Comparison of ENCODE assay signal across 1 cellular context in the genomic region with DNA sequence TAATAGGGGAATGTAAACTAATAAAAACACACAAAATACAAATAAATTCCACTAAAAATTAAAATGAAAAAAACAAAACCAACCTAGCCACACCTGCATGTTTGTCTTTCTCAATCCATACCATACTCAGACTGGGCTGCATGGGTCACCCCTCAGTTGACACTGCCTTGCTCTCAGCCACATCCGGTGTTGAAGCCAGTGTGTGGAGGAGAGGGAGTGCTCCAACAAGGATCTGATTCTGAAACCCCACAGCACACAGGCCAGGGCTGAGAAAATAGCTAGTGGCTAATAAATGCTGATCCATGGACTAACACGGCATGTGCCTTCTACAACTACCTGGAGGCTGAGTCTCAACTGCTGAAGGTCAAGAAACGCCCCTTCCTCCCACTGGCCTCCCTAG.
TF ChIP-seq lines count a peak whose summit lies in the region.

No MANE protein-coding gene starts in this region.

TF ChIP-seq in GM12878, 131 proteins besides CTCF, POLR2A, EP300 and RAD21 (continued from another document):
- TF ChIP-seq, protein P1, sequence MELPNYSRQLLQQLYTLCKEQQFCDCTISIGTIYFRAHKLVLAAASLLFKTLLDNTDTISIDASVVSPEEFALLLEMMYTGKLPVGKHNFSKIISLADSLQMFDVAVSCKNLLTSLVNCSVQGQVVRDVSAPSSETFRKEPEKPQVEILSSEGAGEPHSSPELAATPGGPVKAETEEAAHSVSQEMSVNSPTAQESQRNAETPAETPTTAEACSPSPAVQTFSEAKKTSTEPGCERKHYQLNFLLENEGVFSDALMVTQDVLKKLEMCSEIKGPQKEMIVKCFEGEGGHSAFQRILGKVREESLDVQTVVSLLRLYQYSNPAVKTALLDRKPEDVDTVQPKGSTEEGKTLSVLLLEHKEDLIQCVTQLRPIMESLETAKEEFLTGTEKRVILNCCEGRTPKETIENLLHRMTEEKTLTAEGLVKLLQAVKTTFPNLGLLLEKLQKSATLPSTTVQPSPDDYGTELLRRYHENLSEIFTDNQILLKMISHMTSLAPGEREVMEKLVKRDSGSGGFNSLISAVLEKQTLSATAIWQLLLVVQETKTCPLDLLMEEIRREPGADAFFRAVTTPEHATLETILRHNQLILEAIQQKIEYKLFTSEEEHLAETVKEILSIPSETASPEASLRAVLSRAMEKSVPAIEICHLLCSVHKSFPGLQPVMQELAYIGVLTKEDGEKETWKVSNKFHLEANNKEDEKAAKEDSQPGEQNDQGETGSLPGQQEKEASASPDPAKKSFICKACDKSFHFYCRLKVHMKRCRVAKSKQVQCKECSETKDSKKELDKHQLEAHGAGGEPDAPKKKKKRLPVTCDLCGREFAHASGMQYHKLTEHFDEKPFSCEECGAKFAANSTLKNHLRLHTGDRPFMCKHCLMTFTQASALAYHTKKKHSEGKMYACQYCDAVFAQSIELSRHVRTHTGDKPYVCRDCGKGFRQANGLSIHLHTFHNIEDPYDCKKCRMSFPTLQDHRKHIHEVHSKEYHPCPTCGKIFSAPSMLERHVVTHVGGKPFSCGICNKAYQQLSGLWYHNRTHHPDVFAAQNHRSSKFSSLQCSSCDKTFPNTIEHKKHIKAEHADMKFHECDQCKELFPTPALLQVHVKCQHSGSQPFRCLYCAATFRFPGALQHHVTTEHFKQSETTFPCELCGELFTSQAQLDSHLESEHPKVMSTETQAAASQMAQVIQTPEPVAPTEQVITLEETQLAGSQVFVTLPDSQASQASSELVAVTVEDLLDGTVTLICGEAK (IDR thresholded peaks at IDR 0.05; ENCODE audit: borderline replicate concordance): no peak
- TF ChIP-seq ZNF622 (IDR thresholded peaks at IDR 0.05) (no peak), ZBED1 (IDR thresholded peaks at IDR 0.05; ENCODE audit: borderline replicate concordance) (no peak), MXI1 (IDR thresholded peaks at IDR 0.05; ENCODE audit: low read depth, low read length) (no peak), SIN3A (IDR thresholded peaks at IDR 0.05; ENCODE audit: low read depth, low read length) (no peak), ZNF24 (IDR thresholded peaks at IDR 0.05) (no peak)
- TF ChIP-seq, protein P2, sequence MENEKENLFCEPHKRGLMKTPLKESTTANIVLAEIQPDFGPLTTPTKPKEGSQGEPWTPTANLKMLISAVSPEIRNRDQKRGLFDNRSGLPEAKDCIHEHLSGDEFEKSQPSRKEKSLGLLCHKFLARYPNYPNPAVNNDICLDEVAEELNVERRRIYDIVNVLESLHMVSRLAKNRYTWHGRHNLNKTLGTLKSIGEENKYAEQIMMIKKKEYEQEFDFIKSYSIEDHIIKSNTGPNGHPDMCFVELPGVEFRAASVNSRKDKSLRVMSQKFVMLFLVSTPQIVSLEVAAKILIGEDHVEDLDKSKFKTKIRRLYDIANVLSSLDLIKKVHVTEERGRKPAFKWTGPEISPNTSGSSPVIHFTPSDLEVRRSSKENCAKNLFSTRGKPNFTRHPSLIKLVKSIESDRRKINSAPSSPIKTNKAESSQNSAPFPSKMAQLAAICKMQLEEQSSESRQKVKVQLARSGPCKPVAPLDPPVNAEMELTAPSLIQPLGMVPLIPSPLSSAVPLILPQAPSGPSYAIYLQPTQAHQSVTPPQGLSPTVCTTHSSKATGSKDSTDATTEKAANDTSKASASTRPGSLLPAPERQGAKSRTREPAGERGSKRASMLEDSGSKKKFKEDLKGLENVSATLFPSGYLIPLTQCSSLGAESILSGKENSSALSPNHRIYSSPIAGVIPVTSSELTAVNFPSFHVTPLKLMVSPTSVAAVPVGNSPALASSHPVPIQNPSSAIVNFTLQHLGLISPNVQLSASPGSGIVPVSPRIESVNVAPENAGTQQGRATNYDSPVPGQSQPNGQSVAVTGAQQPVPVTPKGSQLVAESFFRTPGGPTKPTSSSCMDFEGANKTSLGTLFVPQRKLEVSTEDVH (IDR thresholded peaks at IDR 0.05; ENCODE audit: low read depth, partially characterized antibody): no peak
TF ChIP-seq in GM12878: peak in this region for 0.
